Comparison of ENCODE assay signal across 21 cellular contexts in genomic region chr18:80067321-80067720, GRCh38.
"Had no signal": no experiment of that assay in that cellular context is flagged by ENCODE, and none has a peak within 500 bp of the region (broad histone marks: within the 10 kb centered on the region; RNA-seq: fewer than 3 reads in every experiment).

No MANE protein-coding gene starts in this region.

- ATAC-seq: HepG2, PC-3 had no signal

- DNase-seq: IMR-90, Karpas-422, KG1, MG63, NCI-H1092 treated with DMSO at 0.1 percent for 48 hours, NCI-H1436, NCI-H187, NCI-H2029, NCI-H2081 treated with DMSO at 0.1 percent for 48 hours, NCI-H2171, NCI-H226, NCI-H446, NCI-H510A, NCI-H524 treated with DMSO at 0.1 percent for 48 hours, NCI-H69, NCI-H774, PC-3, SHP77, SK-N-SH had no signal

- H3K9ac ChIP-seq: SK-N-SH had no signal

- H3K4me2 ChIP-seq: SK-N-SH had no signal

- H3K36me3 ChIP-seq: MG63 had no signal

- H3K9me3 ChIP-seq: MG63, SK-N-SH had no signal

- FAIRE-seq: HepG2 had no signal

- H3K27me3 ChIP-seq: MG63 had no signal

- H3K4me3 ChIP-seq: MG63 had no signal

- H3K27ac ChIP-seq: RWPE1 had no signal
